8 cellular contexts compared by ENCODE assay signal in genomic region chr14:58637391-58638230, GRCh38. TPM values are rescaled to one million over a fixed set of nuclear protein-coding genes. Genes with fewer than 3 reads are reported as not detected.
DNase-seq lines count a peak whose midpoint lies in the region; ATAC-seq and TF ChIP-seq lines count a peak whose summit lies in the region.

TSS of gene DACT1 (plus strand) at chr14:58637962. CDS start at chr14:58638203, 241 bp downstream.

- peak within 1 kb of the TSS; percentile 32 for H3K4me3 ChIP-seq in HL-60 (replicated peaks; ENCODE audit: insufficient read depth, low read length)

- intact Hi-C loops in left colon (cut with DNase I, micrococcal nuclease) = loop anchor here in 1 of 2 donors (10.0 kb wide), 1 partner anchor 133 kb away; no protein-coding TSS in a partner anchor

- no peak for TF ChIP-seq CTCF in GM20000 (IDR thresholded peaks at IDR 0.05; ENCODE audit: extremely low read depth, missing control alignments)
- no peak for TF ChIP-seq CTCF in HL-60 (IDR thresholded peaks at IDR 0.05; ENCODE audit: insufficient read depth, low read length)

- peak; percentile 44 to 56 for ATAC-seq in activated CD4-positive, CD25-positive, alpha-beta regulatory T cell treated with anti-CD3 and anti-CD28 coated beads, Interleukin-2, amount 50 U/mL, for 24 hours
- peak; percentile 66 for ATAC-seq in left colon

- H3K27ac ChIP-seq in HL-60 (replicated peaks) = no peak within 1 kb of the TSS

- peak; percentile 17 for DNase-seq in DMS114 treated with DMSO at 0.1 percent for 48 hours (lab: John Stamatoyannopoulos, UW; ENCODE audit: unreplicated experiment)
- DNase-seq in GM20000 (ENCODE audit: low spot score) = peak; percentile 81
- DNase-seq in HL-60 (ENCODE audit: low read depth in 1 of 2, low spot score in 1 of 2) = no peak
- peak; percentile 86 for DNase-seq in dedifferentiated amniotic fluid mesenchymal stem cell (ENCODE audit: extremely low spot score)
- DNase-seq in left colon = peak; percentile 47 to 55
- DNase-seq in stimulated activated CD4-positive, alpha-beta T cell treated with anti-CD3 and anti-CD28 coated beads, Interleukin-2, amount 100 ng/mL, for 24 hours = peak; percentile 51 to 65
- DNase-seq in NCI-H774 (lab: John Stamatoyannopoulos, UW) = no peak

- H3K27me3 ChIP-seq in HL-60 (ENCODE audit: insufficient read depth, poor library complexity, severe bottlenecking) = peaks cover 27% of the 10 kb centered on the region

RNA-seq across cellular contexts. Expression of gene DACT1, which starts in this region (rescaled TPM):
- 1 to 10 TPM; 1.3 to 3.8 TPM for total RNA-seq in left colon

Comparison
In these comparisons a context has a peak if more than half of its experiments do, and no peak if none do; other contexts are left out.
1. DNase-seq: peak in DMS114 treated with DMSO at 0.1 percent for 48 hours (single experiment), GM20000 (single experiment), dedifferentiated amniotic fluid mesenchymal stem cell (single experiment), left colon (2 of 2) and stimulated activated CD4-positive, alpha-beta T cell treated with anti-CD3 and anti-CD28 coated beads, Interleukin-2, amount 100 ng/mL, for 24 hours (2 of 2); none in HL-60 (0 of 2) and NCI-H774 (single experiment).